ENCODE assay signal across 17 cellular contexts in genomic region chr12:75704664-75705063, GRCh38.
A peak's percentile ranks its signal among the peaks of the same experiment; 100 is the strongest.
DNase-seq lines count a peak whose midpoint lies in the region; ATAC-seq and TF ChIP-seq lines count a peak whose summit lies in the region.
"Had no signal": no experiment of that assay in that cellular context is flagged by ENCODE, and none has a peak within 500 bp of the region (broad histone marks: within the 10 kb centered on the region; RNA-seq: fewer than 3 reads in every experiment).

No MANE protein-coding gene starts in this region.

- H3K27ac ChIP-seq in left ventricle myocardium inferior (replicated peaks): peak overlapping the region; percentile 33
- peak overlapping the region; percentile 62 for H3K27ac ChIP-seq in RWPE2 (ENCODE audit: poor library complexity, severe bottlenecking)
- H3K27ac ChIP-seq: gastroesophageal sphincter had no signal

- CTCF ChIA-PET in activated naive CD4-positive, alpha-beta T cell treated with anti-CD3 and anti-CD28 coated beads for 36 hours (lab: Charles Lee): no interaction called here

- no peaks in the 10 kb centered on the region for H3K9me3 ChIP-seq in left ventricle myocardium inferior (replicated peaks)
- H3K9me3 ChIP-seq in RWPE2 (ENCODE audit: severe bottlenecking): no peaks in the 10 kb centered on the region
- H3K9me3 ChIP-seq: gastroesophageal sphincter had no signal

- H3K4me1 ChIP-seq in left ventricle myocardium inferior: peaks cover 66% of the 10 kb centered on the region
- H3K4me1 ChIP-seq in RWPE2 (ENCODE audit: insufficient read depth, poor library complexity, severe bottlenecking): peaks cover 14% of the 10 kb centered on the region

- H3K36me3 Mint-ChIP-seq in type B pancreatic cell: peaks cover 2% of the 10 kb centered on the region
- H3K36me3 Mint-ChIP-seq in activated naive CD4-positive, alpha-beta T cell treated with anti-CD3 and anti-CD28 coated beads for 36 hours (ENCODE audit: low read depth): no peaks in the 10 kb centered on the region
- H3K36me3 Mint-ChIP-seq: activated naive CD4-positive, alpha-beta T cell treated with anti-CD3 and anti-CD28 coated beads, Interleukin-2, amount 10 ng/mL, durations not matched to agents 7 days and 5 days; memory B cell; stimulated activated memory B cell treated with anti-CD40 and anti-IgM and Interleukin-4, amounts not matched to agents 10 μg/mL and 1 μg/mL and 100 μg/mL, for 72 hours had no signal

- intact Hi-C loops in left ventricle myocardium inferior (cut with micrococcal nuclease) (no loop called here), Right ventricle myocardium inferior (cut with DNase I) (no loop called here)
- intact Hi-C loops in activated naive CD4-positive, alpha-beta T cell treated with anti-CD3 and anti-CD28 coated beads for 36 hours (cut with micrococcal nuclease): loop anchor here (5.0 kb wide), 1 partner anchor 88 kb away; no protein-coding TSS in a partner anchor

- H3K36me3 ChIP-seq in left ventricle myocardium inferior: no peaks in the 10 kb centered on the region
- no peaks in the 10 kb centered on the region for H3K36me3 ChIP-seq in RWPE2 (ENCODE audit: low read depth)
- H3K36me3 ChIP-seq: gastroesophageal sphincter had no signal

- no peaks in the 10 kb centered on the region for H3K27me3 Mint-ChIP-seq in type B pancreatic cell
- H3K27me3 Mint-ChIP-seq in activated naive CD4-positive, alpha-beta T cell treated with anti-CD3 and anti-CD28 coated beads for 36 hours (ENCODE audit: low read depth): no peaks in the 10 kb centered on the region
- H3K27me3 Mint-ChIP-seq: activated naive CD4-positive, alpha-beta T cell treated with anti-CD3 and anti-CD28 coated beads, Interleukin-2, amount 10 ng/mL, durations not matched to agents 7 days and 5 days; stimulated activated memory B cell treated with anti-CD40 and anti-IgM and Interleukin-4, amounts not matched to agents 10 μg/mL and 1 μg/mL and 100 μg/mL, for 72 hours had no signal

- peaks cover 57% of the 10 kb centered on the region for H3K4me1 Mint-ChIP-seq in type B pancreatic cell (ENCODE audit: unreplicated experiment)
- H3K4me1 Mint-ChIP-seq in activated naive CD4-positive, alpha-beta T cell treated with anti-CD3 and anti-CD28 coated beads for 36 hours (ENCODE audit: low read depth): peaks cover 7% of the 10 kb centered on the region

- TF ChIP-seq CTCF in left ventricle myocardium inferior (IDR thresholded peaks at IDR 0.05; ENCODE audit: borderline replicate concordance): no peak
- TF ChIP-seq CTCF in RWPE2 (IDR thresholded peaks at IDR 0.05; ENCODE audit: poor library complexity, severe bottlenecking): no peak
- TF ChIP-seq CTCF in type B pancreatic cell (conservative IDR thresholded peaks at IDR 0.05): no peak

- H3K27me3 ChIP-seq in left ventricle myocardium inferior (ENCODE audit: low read depth): no peaks in the 10 kb centered on the region
- H3K27me3 ChIP-seq in RWPE2 (ENCODE audit: insufficient read depth, poor library complexity, severe bottlenecking): no peaks in the 10 kb centered on the region
- H3K27me3 ChIP-seq: gastroesophageal sphincter had no signal

- DNase-seq in left ventricle myocardium inferior (no peak), Right ventricle myocardium inferior (ENCODE audit: missing footprints) (no peak), RWPE2 (ENCODE audit: low spot score) (no peak), fibroblast of gingiva (ENCODE audit: low read depth) (peak; percentile 22), type B pancreatic cell (ENCODE audit: extremely low spot score, unreplicated experiment) (no peak), ureter (ENCODE audit: low spot score) (no peak), hippocampal formation (lab: John Stamatoyannopoulos, UW) (no peak)
- DNase-seq in activated naive CD4-positive, alpha-beta T cell treated with anti-CD3 and anti-CD28 coated beads for 36 hours: no peak
- DNase-seq: activated naive CD4-positive, alpha-beta T cell treated with anti-CD3 and anti-CD28 coated beads, Interleukin-2, amount 10 ng/mL, durations not matched to agents 7 days and 5 days; central memory CD4-positive, alpha-beta T cell; endodermal cell; NCI-H345; occipital lobe; trophoblast cell had no signal

- peaks cover 6% of the 10 kb centered on the region for H3K9me3 Mint-ChIP-seq in type B pancreatic cell
- H3K9me3 Mint-ChIP-seq in activated naive CD4-positive, alpha-beta T cell treated with anti-CD3 and anti-CD28 coated beads for 36 hours: no peaks in the 10 kb centered on the region
- H3K9me3 Mint-ChIP-seq: activated naive CD4-positive, alpha-beta T cell treated with anti-CD3 and anti-CD28 coated beads, Interleukin-2, amount 10 ng/mL, durations not matched to agents 7 days and 5 days; endodermal cell; memory B cell; stimulated activated memory B cell treated with anti-CD40 and anti-IgM and Interleukin-4, amounts not matched to agents 10 μg/mL and 1 μg/mL and 100 μg/mL, for 72 hours had no signal

- peak overlapping the region; percentile 82 for H3K27ac Mint-ChIP-seq in type B pancreatic cell
- H3K27ac Mint-ChIP-seq in activated naive CD4-positive, alpha-beta T cell treated with anti-CD3 and anti-CD28 coated beads for 36 hours: no peak overlapping the region
- H3K27ac Mint-ChIP-seq: activated naive CD4-positive, alpha-beta T cell treated with anti-CD3 and anti-CD28 coated beads, Interleukin-2, amount 10 ng/mL, durations not matched to agents 7 days and 5 days; endodermal cell; memory B cell; stimulated activated memory B cell treated with anti-CD40 and anti-IgM and Interleukin-4, amounts not matched to agents 10 μg/mL and 1 μg/mL and 100 μg/mL, for 72 hours had no signal

- H3K4me3 ChIP-seq in left ventricle myocardium inferior (no peak overlapping the region), RWPE2 (ENCODE audit: severe bottlenecking) (no peak overlapping the region)
- H3K4me3 ChIP-seq: gastroesophageal sphincter had no signal

- peak overlapping the region; percentile 51 for H3K4me3 Mint-ChIP-seq in type B pancreatic cell
- H3K4me3 Mint-ChIP-seq in activated naive CD4-positive, alpha-beta T cell treated with anti-CD3 and anti-CD28 coated beads for 36 hours: no peak overlapping the region
- H3K4me3 Mint-ChIP-seq: activated naive CD4-positive, alpha-beta T cell treated with anti-CD3 and anti-CD28 coated beads, Interleukin-2, amount 10 ng/mL, durations not matched to agents 7 days and 5 days; endodermal cell; memory B cell; stimulated activated memory B cell treated with anti-CD40 and anti-IgM and Interleukin-4, amounts not matched to agents 10 μg/mL and 1 μg/mL and 100 μg/mL, for 72 hours had no signal

- ATAC-seq in Right ventricle myocardium inferior (no peak), RWPE2 (ENCODE audit: low read depth) (no peak)
- ATAC-seq: gastroesophageal sphincter; stimulated activated memory B cell treated with anti-CD40 and anti-IgM and Interleukin-4, amounts not matched to agents 10 μg/mL and 1 μg/mL and 100 μg/mL, for 72 hours had no signal
